Comparison of ENCODE assay signal across 28 cellular contexts in the genomic region with DNA sequence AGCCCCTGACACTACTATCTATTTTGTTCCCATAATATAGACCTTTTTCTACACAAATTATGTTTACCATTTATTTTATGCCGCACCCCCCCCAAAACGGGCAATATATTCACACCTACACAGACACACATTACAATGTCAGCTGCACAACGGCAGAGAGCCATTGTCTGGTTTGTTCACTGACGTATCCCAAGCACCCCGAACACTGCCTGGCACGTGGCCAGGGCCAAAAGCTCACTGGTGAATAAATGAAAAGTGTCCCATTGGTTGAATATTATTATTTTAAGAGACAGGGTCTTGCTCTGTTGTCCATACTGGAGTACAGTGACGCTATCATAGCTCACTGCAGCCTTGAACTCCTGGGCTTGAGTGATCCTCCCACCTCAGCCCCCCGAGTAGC.
"Had no signal": no experiment of that assay in that cellular context is flagged by ENCODE, and none has a peak within 500 bp of the region (broad histone marks: within the 10 kb centered on the region; RNA-seq: fewer than 3 reads in every experiment).

No MANE protein-coding gene starts in this region.

- H3K27me3 Mint-ChIP-seq: naive thymus-derived CD8-positive, alpha-beta T cell; stimulated activated naive B cell treated with anti-CD40 and anti-IgM and Interleukin-4, amounts not matched to agents 10 μg/mL and 1 μg/mL and 100 μg/mL, for 72 hours had no signal

- H3K4me3 Mint-ChIP-seq: mesothelial cell of epicardium; naive thymus-derived CD8-positive, alpha-beta T cell; nephron; neural crest cell; stimulated activated naive B cell treated with anti-CD40 and anti-IgM and Interleukin-4, amounts not matched to agents 10 μg/mL and 1 μg/mL and 100 μg/mL, for 72 hours had no signal

- ATAC-seq: heart right ventricle; naive thymus-derived CD8-positive, alpha-beta T cell; right cardiac atrium; sciatic nerve; stimulated activated naive B cell treated with anti-CD40 and anti-IgM and Interleukin-4, amounts not matched to agents 10 μg/mL and 1 μg/mL and 100 μg/mL, for 72 hours; stimulated activated naive CD8-positive, alpha-beta T cell treated with anti-CD3 and anti-CD28 coated beads, Interleukin-15, Interleukin-2, amounts not matched to agents 100 U/mL and 50 U/mL, for 24 hours had no signal

- H3K27ac Mint-ChIP-seq: mesothelial cell of epicardium; stimulated activated naive B cell treated with anti-CD40 and anti-IgM and Interleukin-4, amounts not matched to agents 10 μg/mL and 1 μg/mL and 100 μg/mL, for 72 hours had no signal

- H3K4me1 ChIP-seq: parathyroid adenoma had no signal

- H3K4me3 ChIP-seq: heart right ventricle, hepatocyte, left ventricle myocardium inferior, lung, skin epidermis, stomach, testis, tibial artery, upper lobe of left lung, vagina had no signal

- H3K36me3 ChIP-seq: heart right ventricle, left ventricle myocardium inferior, stomach, tibial artery, upper lobe of left lung, vagina had no signal

- H2AFZ ChIP-seq: hepatocyte, parathyroid adenoma had no signal

- H3K36me3 Mint-ChIP-seq: mesothelial cell of epicardium; stimulated activated naive B cell treated with anti-CD40 and anti-IgM and Interleukin-4, amounts not matched to agents 10 μg/mL and 1 μg/mL and 100 μg/mL, for 72 hours had no signal

- DNase-seq: heart right ventricle; islet precursor cell; left ventricle myocardium inferior; mesendoderm; naive thymus-derived CD8-positive, alpha-beta T cell; occipital lobe; retina; right cardiac atrium; stimulated activated CD4-positive, alpha-beta T cell treated with anti-CD3 and anti-CD28 coated beads, Interleukin-12 subunit alpha, Interleukin-12 subunit beta, amount 100 ng/mL, for 4 hours; stimulated activated CD4-positive, alpha-beta T cell treated with anti-CD3 and anti-CD28 coated beads, Interleukin-15, amount 100 ng/mL, for 24 hours; stimulated activated CD4-positive, alpha-beta T cell treated with anti-CD3 and anti-CD28 coated beads, Interleukin-2, amount 100 ng/mL, for 24 hours; stimulated activated CD4-positive, alpha-beta T cell treated with anti-CD3 and anti-CD28 coated beads, Interleukin-4, amount 100 ng/mL, for 1 hour; stimulated activated naive B cell treated with anti-CD40 and anti-IgM and Interleukin-4, amounts not matched to agents 10 μg/mL and 1 μg/mL and 100 μg/mL, for 72 hours; stimulated activated naive CD8-positive, alpha-beta T cell treated with anti-CD3 and anti-CD28 coated beads, Interleukin-15, Interleukin-2, amounts not matched to agents 100 U/mL and 50 U/mL, for 24 hours; stomach; testis; tibial artery; upper lobe of left lung had no signal

- H3K27ac ChIP-seq: heart right ventricle, left ventricle myocardium inferior, neutrophil, parathyroid adenoma, skin epidermis, testis, tibial artery, upper lobe of left lung, vagina had no signal

- H3K9me3 Mint-ChIP-seq: mesothelial cell of epicardium; naive thymus-derived CD8-positive, alpha-beta T cell; nephron; neural crest cell; stimulated activated naive B cell treated with anti-CD40 and anti-IgM and Interleukin-4, amounts not matched to agents 10 μg/mL and 1 μg/mL and 100 μg/mL, for 72 hours had no signal

- H3K9ac ChIP-seq: parathyroid adenoma had no signal

- H3K9me3 ChIP-seq: heart right ventricle, left ventricle myocardium inferior, neutrophil, stomach, testis, tibial artery, upper lobe of left lung, vagina had no signal

- H3K4me1 Mint-ChIP-seq: stimulated activated naive B cell treated with anti-CD40 and anti-IgM and Interleukin-4, amounts not matched to agents 10 μg/mL and 1 μg/mL and 100 μg/mL, for 72 hours had no signal

- H3K4me2 ChIP-seq: hepatocyte had no signal

- H3K27me3 ChIP-seq: heart right ventricle, hepatocyte, neutrophil, stomach, testis, tibial artery, upper lobe of left lung, vagina had no signal
